16 cellular contexts compared by ENCODE assay signal in genomic region chr1:45337630-45338320, GRCh38. TPM values are rescaled to one million over a fixed set of nuclear protein-coding genes. Genes with fewer than 3 reads are reported as not detected.
A peak's percentile ranks its signal among the peaks of the same experiment; 100 is the strongest.
DNase-seq lines count a peak whose midpoint lies in the region; ATAC-seq and TF ChIP-seq lines count a peak whose summit lies in the region.
"Had no signal": no experiment of that assay in that cellular context is flagged by ENCODE, and none has a peak within 500 bp of the region (broad histone marks: within the 10 kb centered on the region; RNA-seq: fewer than 3 reads in every experiment).

No MANE protein-coding gene starts in this region.

- H3K27me3 Mint-ChIP-seq in activated CD8-positive, alpha-beta T cell treated with anti-CD3 and anti-CD28 coated beads for 36 hours, result no peaks in the 10 kb centered on the region
- no peaks in the 10 kb centered on the region for H3K27me3 Mint-ChIP-seq in mesothelial cell of epicardium (ENCODE audit: low read depth)
- H3K27me3 Mint-ChIP-seq: stimulated activated memory B cell treated with anti-CD40 and anti-IgM and Interleukin-4, amounts not matched to agents 10 μg/mL and 1 μg/mL and 100 μg/mL, for 72 hours had no signal

- H3K9me3 Mint-ChIP-seq in activated CD8-positive, alpha-beta T cell treated with anti-CD3 and anti-CD28 coated beads for 36 hours, result peaks cover 3% of the 10 kb centered on the region
- H3K9me3 Mint-ChIP-seq in mesothelial cell of epicardium, result no peaks in the 10 kb centered on the region
- H3K9me3 Mint-ChIP-seq: stimulated activated memory B cell treated with anti-CD40 and anti-IgM and Interleukin-4, amounts not matched to agents 10 μg/mL and 1 μg/mL and 100 μg/mL, for 72 hours had no signal

- POLR2A ChIA-PET in activated CD8-positive, alpha-beta T cell treated with anti-CD3 and anti-CD28 coated beads for 36 hours (lab: Charles Lee), result interaction anchor here (1.0 to 16.0 kb wide), 5 partner anchors 10 to 606 kb away, joined by 3 to 238 read pairs (median 36); partner anchors contain the start of genes HPDL and PRDX1

- H3K4me1 ChIP-seq in BLaER1 treated with 17β-estradiol and CSF1 and Interleukin-3, amounts not matched to agents 10 nM and 100 nM, result peaks cover 45 to 57% (median 53%) of the 10 kb centered on the region in 10 experiments
- H3K4me1 ChIP-seq in osteoblast (ENCODE audit: insufficient read depth, low read length), result peaks cover 19% of the 10 kb centered on the region

- CTCF ChIA-PET in activated CD8-positive, alpha-beta T cell treated with anti-CD3 and anti-CD28 coated beads for 36 hours (lab: Charles Lee), result interaction anchor here (1.2 kb wide), 1 partner anchor 156 kb away, joined by 3 read pairs; no protein-coding TSS in a partner anchor

- ATAC-seq in activated CD8-positive, alpha-beta T cell treated with anti-CD3 and anti-CD28 coated beads for 36 hours, result no peak
- ATAC-seq in GM21825 (IDR thresholded peaks at IDR 0.05; ENCODE audit: unreplicated experiment), result no peak
- ATAC-seq: mucosa of descending colon; stimulated activated memory B cell treated with anti-CD40 and anti-IgM and Interleukin-4, amounts not matched to agents 10 μg/mL and 1 μg/mL and 100 μg/mL, for 72 hours had no signal

- peak overlapping the region; percentile 99 for H3K4me3 Mint-ChIP-seq in activated CD8-positive, alpha-beta T cell treated with anti-CD3 and anti-CD28 coated beads for 36 hours
- peak overlapping the region; percentile 23 for H3K4me3 Mint-ChIP-seq in mesothelial cell of epicardium

- no peaks in the 10 kb centered on the region; a peak in 1 of 22 replicates for H3K9me3 ChIP-seq in BLaER1 treated with 17β-estradiol and CSF1 and Interleukin-3, amounts not matched to agents 10 nM and 100 nM (replicated peaks in 1 of 11)
- no peaks in the 10 kb centered on the region for H3K9me3 ChIP-seq in osteoblast (ENCODE audit: low read depth, low read length)
- H3K9me3 ChIP-seq: mucosa of descending colon, right atrium auricular region had no signal

- no peak overlapping the region for H3K9ac ChIP-seq in BLaER1 treated with 17β-estradiol and CSF1 and Interleukin-3, amounts not matched to agents 10 nM and 100 nM

- H3K79me2 ChIP-seq in osteoblast (ENCODE audit: insufficient read depth, low read length), result peaks cover 32% of the 10 kb centered on the region

- H3K4me1 Mint-ChIP-seq in activated CD8-positive, alpha-beta T cell treated with anti-CD3 and anti-CD28 coated beads for 36 hours (ENCODE audit: low read depth), result peaks cover 43% of the 10 kb centered on the region
- peaks cover 22% of the 10 kb centered on the region for H3K4me1 Mint-ChIP-seq in mesothelial cell of epicardium

- H4K20me1 ChIP-seq in BLaER1 treated with 17β-estradiol and CSF1 and Interleukin-3, amounts not matched to agents 10 nM and 100 nM, result peaks cover 0 to 24% (median 0%) of the 10 kb centered on the region in 11 experiments; a peak in 4 of 22 replicates
- peaks cover 2% of the 10 kb centered on the region for H4K20me1 ChIP-seq in osteoblast (ENCODE audit: insufficient read depth, low read length)

- no peak overlapping the region for H2AFZ ChIP-seq in osteoblast (ENCODE audit: low read length)

- no peak for TF ChIP-seq CTCF in activated CD8-positive, alpha-beta T cell treated with anti-CD3 and anti-CD28 coated beads for 36 hours (IDR thresholded peaks at IDR 0.05)
- no peak for TF ChIP-seq CTCF in mesothelial cell of epicardium (IDR thresholded peaks at IDR 0.05; ENCODE audit: unreplicated experiment)
- no peak for TF ChIP-seq CTCF in osteoblast (IDR thresholded peaks at IDR 0.05; ENCODE audit: extremely low read depth, low read depth, low read length)
- no peak for TF ChIP-seq CTCF in coronary artery (IDR thresholded peaks at IDR 0.05)

- no peak overlapping the region for H3K27ac Mint-ChIP-seq in activated CD8-positive, alpha-beta T cell treated with anti-CD3 and anti-CD28 coated beads for 36 hours
- H3K27ac Mint-ChIP-seq in mesothelial cell of epicardium, result no peak overlapping the region

- H3K36me3 ChIP-seq in BLaER1 treated with 17β-estradiol and CSF1 and Interleukin-3, amounts not matched to agents 10 nM and 100 nM, result peaks cover 20 to 47% (median 32%) of the 10 kb centered on the region in 11 experiments
- peaks cover 20% of the 10 kb centered on the region for H3K36me3 ChIP-seq in osteoblast (ENCODE audit: insufficient read depth, low read length)

- H3K4me2 ChIP-seq in BLaER1 treated with 17β-estradiol and CSF1 and Interleukin-3, amounts not matched to agents 10 nM and 100 nM, result peak overlapping the region in 9 of 11 experiments; percentile 13 to 97 (median 96); a peak in 14 of 22 replicates
- no peak overlapping the region for H3K4me2 ChIP-seq in osteoblast (ENCODE audit: insufficient read depth, low read length)

- H3K27me3 ChIP-seq in BLaER1 treated with 17β-estradiol and CSF1 and Interleukin-3, amounts not matched to agents 10 nM and 100 nM, result no peaks in the 10 kb centered on the region
- H3K27me3 ChIP-seq in osteoblast (ENCODE audit: insufficient read depth, low read length), result no peaks in the 10 kb centered on the region
- H3K27me3 ChIP-seq: right atrium auricular region had no signal

- intact Hi-C loops in activated CD8-positive, alpha-beta T cell treated with anti-CD3 and anti-CD28 coated beads for 36 hours (cut with micrococcal nuclease), result loop anchor here (5.0 kb wide), 1 partner anchor 35 kb away; no protein-coding TSS in a partner anchor

- no peak overlapping the region for H3K27ac ChIP-seq in BLaER1 treated with 17β-estradiol and CSF1 and Interleukin-3, amounts not matched to agents 10 nM and 100 nM
- H3K27ac ChIP-seq in osteoblast (ENCODE audit: low read depth, low read length) (no peak overlapping the region), coronary artery (no peak overlapping the region)
- H3K27ac ChIP-seq: right atrium auricular region had no signal

- DNase-seq in Daoy (ENCODE audit: low read depth) (peak; percentile 23), mesothelial cell of epicardium (ENCODE audit: low spot score in 2 of 2, unreplicated experiment in 2 of 2) (no peak), foreskin melanocyte (no peak), osteoblast (ENCODE audit: insufficient read length, low spot score, missing footprints) (no peak), coronary artery (ENCODE audit: low spot score) (no peak)
- no peak for DNase-seq in activated CD8-positive, alpha-beta T cell treated with anti-CD3 and anti-CD28 coated beads for 36 hours
- DNase-seq: effector memory CD4-positive, alpha-beta T cell; GDM1; mucosa of descending colon; MV-4-11; stimulated activated CD4-positive, alpha-beta T cell treated with anti-CD3 and anti-CD28 coated beads, Interleukin-4, amount 100 ng/mL, for 24 hours had no signal

- peaks cover 57% of the 10 kb centered on the region for H3K36me3 Mint-ChIP-seq in activated CD8-positive, alpha-beta T cell treated with anti-CD3 and anti-CD28 coated beads for 36 hours (ENCODE audit: low read depth)
- peaks cover 4% of the 10 kb centered on the region for H3K36me3 Mint-ChIP-seq in mesothelial cell of epicardium

- H3K4me3 ChIP-seq in BLaER1 treated with 17β-estradiol and CSF1 and Interleukin-3, amounts not matched to agents 10 nM and 100 nM, result no peak overlapping the region
- H3K4me3 ChIP-seq in osteoblast (ENCODE audit: insufficient read depth, low read length) (no peak overlapping the region), coronary artery (no peak overlapping the region)
- H3K4me3 ChIP-seq: mucosa of descending colon, right atrium auricular region had no signal

RNA-seq across cellular contexts. Expression of gene TOE1, which starts 2.2 kb away (rescaled TPM):
- 42.1 and 42.8 TPM in 2 replicates for total RNA-seq in Daoy (2014; rRNA removed; shearing (Covaris generic))
- 10 to 100 TPM; 25.7 to 28.1 TPM for total RNA-seq in activated CD8-positive, alpha-beta T cell treated with anti-CD3 and anti-CD28 coated beads for 36 hours
- total RNA-seq in mesothelial cell of epicardium, result 10.9 to 14.0 TPM (median 13.2 TPM) in 3 replicates
- 6.5 and 8.5 TPM in 2 replicates for total RNA-seq in osteoblast

RNA-seq across cellular contexts. Expression of gene MUTYH, which starts 2.5 kb away (rescaled TPM):
- 24.1 and 28.0 TPM in 2 replicates for total RNA-seq in Daoy (2014; rRNA removed; shearing (Covaris generic))
- 10 to 100 TPM; 51.4 to 54.5 TPM for total RNA-seq in activated CD8-positive, alpha-beta T cell treated with anti-CD3 and anti-CD28 coated beads for 36 hours
- 39.5 to 43.1 TPM (median 43.0 TPM) in 3 replicates for total RNA-seq in mesothelial cell of epicardium
- total RNA-seq in osteoblast, result 13.6 and 14.1 TPM in 2 replicates

RNA-seq across cellular contexts. Expression of gene HPDL, which starts 11.1 kb away (rescaled TPM):
- not detected in 2 replicates for total RNA-seq in Daoy (2014; rRNA removed; shearing (Covaris generic))
- total RNA-seq in activated CD8-positive, alpha-beta T cell treated with anti-CD3 and anti-CD28 coated beads for 36 hours, result 10 to 100 TPM; 37.5 to 39.8 TPM
- total RNA-seq in mesothelial cell of epicardium (2.1 to 2.8 TPM (median 2.4 TPM) in 3 replicates), osteoblast (0.36 and 0.59 TPM in 2 replicates)
- total RNA-seq: right atrium auricular region, SK-MEL-5 had no signal

Comparison
In these comparisons a context has a peak if more than half of its experiments do, and no peak if none do; other contexts are left out.
1. RNA of gene HPDL, which starts 11.1 kb away (total RNA-seq): 37.5 to 39.8 TPM in activated CD8-positive, alpha-beta T cell treated with anti-CD3 and anti-CD28 coated beads for 36 hours; 2.1 to 2.8 TPM in mesothelial cell of epicardium, 0.36 to 0.59 TPM in osteoblast and not detected in Daoy; every median in the first group is over 10 times any median in the second.